Comparison of ENCODE assay signal across 1 cellular context in genomic region chr1:118115567-118116272, GRCh38.
TF ChIP-seq lines count a peak whose summit lies in the region.

No MANE protein-coding gene starts in this region.

TF ChIP-seq in WTC11, 78 proteins besides CTCF, POLR2A, EP300 and RAD21 (continued from another document):
- TF ChIP-seq NR3C1 (CRISPR knock-in tag; conservative IDR thresholded peaks at IDR 0.05; ENCODE audit: low read depth) (no peak), PRDM15 (CRISPR knock-in tag; IDR thresholded peaks at IDR 0.05) (no peak), TEAD4 (CRISPR knock-in tag; IDR thresholded peaks at IDR 0.05) (no peak), GABPB1 (CRISPR knock-in tag; IDR thresholded peaks at IDR 0.05) (no peak), ZSCAN18 (CRISPR knock-in tag; IDR thresholded peaks at IDR 0.05) (no peak), ARID4B (CRISPR knock-in tag; IDR thresholded peaks at IDR 0.05; ENCODE audit: borderline replicate concordance) (no peak), OVOL2 (CRISPR knock-in tag; IDR thresholded peaks at IDR 0.05; ENCODE audit: borderline replicate concordance) (no peak), SMAD3 (CRISPR knock-in tag; IDR thresholded peaks at IDR 0.05; ENCODE audit: borderline replicate concordance) (no peak)
